Comparison of ENCODE assay signal across 28 cellular contexts in genomic region chr20:40522405-40522804, GRCh38.
"Had no signal": no experiment of that assay in that cellular context is flagged by ENCODE, and none has a peak within 500 bp of the region (broad histone marks: within the 10 kb centered on the region; RNA-seq: fewer than 3 reads in every experiment).

No MANE protein-coding gene starts in this region.

- H3K4me3 ChIP-seq: colonic mucosa, coronary artery, dorsolateral prefrontal cortex, esophagus muscularis mucosa, esophagus squamous epithelium, gastrocnemius medialis, gastroesophageal sphincter, heart left ventricle, heart right ventricle had no signal

- H3K27me3 ChIP-seq: colonic mucosa, esophagus muscularis mucosa, gastrocnemius medialis, gastroesophageal sphincter, heart left ventricle had no signal

- FAIRE-seq: colon, endometrium, endothelial cell of umbilical vein, frontal cortex had no signal

- ATAC-seq: effector memory CD8-positive, alpha-beta T cell; esophagus mucosa; foreskin keratinocyte; gastrocnemius medialis; gastroesophageal sphincter; heart left ventricle; heart right ventricle had no signal

- H3K36me3 ChIP-seq: colonic mucosa, esophagus muscularis mucosa, esophagus squamous epithelium, gastrocnemius medialis, gastroesophageal sphincter, heart left ventricle, heart right ventricle had no signal

- H3K9me3 ChIP-seq: colonic mucosa, esophagus squamous epithelium, gastrocnemius medialis had no signal

- DNase-seq: colonic mucosa; cortex of kidney; dermis blood vessel endothelial cell; dorsolateral prefrontal cortex; effector CD4-positive, alpha-beta T cell; effector CD8-positive, alpha-beta T cell; effector memory CD4-positive, alpha-beta T cell; effector memory CD8-positive, alpha-beta T cell; endodermal cell; erythroblast; esophagus squamous epithelium; foreskin fibroblast; foreskin keratinocyte; foreskin melanocyte; gastrocnemius medialis; glutamatergic neuron; head of caudate nucleus; heart left ventricle; heart right ventricle had no signal

- H3K27ac ChIP-seq: colonic mucosa, coronary artery, dorsolateral prefrontal cortex, epithelial cell of prostate, esophagus muscularis mucosa, esophagus squamous epithelium, foreskin keratinocyte, gastrocnemius medialis, gastroesophageal sphincter, heart left ventricle, heart right ventricle had no signal

- H3K4me1 ChIP-seq: colonic mucosa, esophagus muscularis mucosa, esophagus squamous epithelium, foreskin keratinocyte, gastrocnemius medialis, gastroesophageal sphincter, heart left ventricle had no signal
